ENCODE assay signal across 19 cellular contexts in the genomic region with DNA sequence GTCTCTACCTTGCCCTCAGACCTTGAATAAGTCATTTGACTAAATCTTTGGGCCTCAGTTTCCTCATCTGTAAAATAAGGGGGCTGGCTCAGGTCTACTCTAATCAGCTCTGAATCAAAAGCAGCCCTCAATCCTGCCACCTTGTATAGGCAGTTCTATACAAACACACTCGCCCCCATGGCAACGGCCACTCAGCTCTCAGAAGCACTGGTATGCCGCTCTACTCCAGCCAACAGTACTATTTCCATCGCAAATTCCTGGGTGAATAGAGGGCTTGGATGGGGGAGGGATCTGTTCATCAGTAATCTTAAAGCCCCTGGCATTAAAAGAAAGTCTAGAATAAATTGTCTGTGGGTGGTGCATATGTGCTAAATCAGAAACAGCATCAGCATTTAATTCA. TPM values are rescaled to one million over a fixed set of nuclear protein-coding genes. Genes with fewer than 3 reads are reported as not detected.
DNase-seq lines count a peak whose midpoint lies in the region; ATAC-seq and TF ChIP-seq lines count a peak whose summit lies in the region.
"Had no signal": no experiment of that assay in that cellular context is flagged by ENCODE, and none has a peak within 500 bp of the region (broad histone marks: within the 10 kb centered on the region; RNA-seq: fewer than 3 reads in every experiment).

No MANE protein-coding gene starts in this region.

- dilution Hi-C loops in IMR-90 (cut with HindIII; ENCODE audit: low sequenced_read_pairs, unreplicated experiment) = no loop called here

- in situ Hi-C loops in IMR-90 (cut with MboI; ENCODE audit: low sequenced_read_pairs) (no loop called here), brain microvascular endothelial cell (cut with HindIII; ENCODE audit: low pct_ligation_motif_present, low sequenced_read_pairs) (no loop called here)

- H3K27ac ChIP-seq in IMR-90 (ENCODE audit: insufficient read depth, low read length) (no peak overlapping the region), brain microvascular endothelial cell (no peak overlapping the region)
- H3K27ac ChIP-seq: ovary, WERI-Rb-1 had no signal

- H2BK5ac ChIP-seq in IMR-90 (ENCODE audit: low read depth, low read length, poor library complexity, severe bottlenecking) = no peak overlapping the region

- WGBS in IMR-90 (ENCODE audit: extremely low coverage in 2 of 2, insufficient read length in 1 of 2), 2 experiments = no CpG with 5 or more reads among the region's 4 CpGs

- no peaks in the 10 kb centered on the region for H3K9me1 ChIP-seq in IMR-90 (ENCODE audit: insufficient read depth, low read length)

- H3K36me3 ChIP-seq in IMR-90 (ENCODE audit: control insufficient read depth, insufficient read depth, low read length) (no peaks in the 10 kb centered on the region), brain microvascular endothelial cell (replicated peaks) (no peaks in the 10 kb centered on the region)
- H3K36me3 ChIP-seq: ovary, WERI-Rb-1 had no signal

- H3K79me1 ChIP-seq in IMR-90 (ENCODE audit: low read depth in 1 of 2, low read length in 2 of 2) = no peaks in the 10 kb centered on the region

- H4K91ac ChIP-seq in IMR-90 (ENCODE audit: insufficient read depth, low read depth, low read length) = no peak overlapping the region

- CTCF ChIA-PET in IMR-90 (lab: Yijun Ruan, JAX) = interaction anchor here (1.0 to 2.1 kb wide), 13 partner anchors 8 to 223 kb away, joined by 3 to 13 read pairs (median 5); no protein-coding TSS in a partner anchor

- H2BK15ac ChIP-seq in IMR-90 (ENCODE audit: low read depth, low read length) = no peak overlapping the region

- H3K56ac ChIP-seq in IMR-90 (ENCODE audit: extremely low read depth, insufficient read depth, low read length) = no peak overlapping the region

- no peak overlapping the region for H3K18ac ChIP-seq in IMR-90 (ENCODE audit: low read depth, low read length)

- no peak for TF ChIP-seq POLR2A in IMR-90 (IDR thresholded peaks at IDR 0.05; ENCODE audit: low read depth, low read length)

- no peak overlapping the region for H2AK9ac ChIP-seq in IMR-90 (replicated peaks; ENCODE audit: low read depth, low read length, poor library complexity)

- no peak overlapping the region for H2BK20ac ChIP-seq in IMR-90 (ENCODE audit: low read depth, low read length)

- POLR2A ChIA-PET in IMR-90 (lab: Charles Lee; ENCODE audit: unreplicated experiment) = no interaction called here

- H4K20me1 ChIP-seq in IMR-90 (ENCODE audit: insufficient read depth, low read length) = no peaks in the 10 kb centered on the region

- ATAC-seq in IMR-90 (ENCODE audit: low read depth) = peak; percentile 30; the same call in 1 of the 2 replicates
- ATAC-seq in activated CD4-positive, CD25-positive, alpha-beta regulatory T cell treated with anti-CD3 and anti-CD28 coated beads, Interleukin-2, amount 50 U/mL, for 24 hours = no peak
- no peak for ATAC-seq in HG03432 (IDR thresholded peaks at IDR 0.05; ENCODE audit: unreplicated experiment)

- H3K9ac ChIP-seq in IMR-90 (ENCODE audit: low read depth, low read length) = no peak overlapping the region

- no TSS peak for BruUV-seq in IMR-90 (replicated peaks; lab: Mats Ljungman, UMichigan)

- no peak overlapping the region for H3K23ac ChIP-seq in IMR-90 (ENCODE audit: low read depth, low read length)

- TF ChIP-seq RAD21 in IMR-90 (IDR thresholded peaks at IDR 0.05; ENCODE audit: low read length) = no peak

- no peaks in the 10 kb centered on the region for H3K27me3 ChIP-seq in IMR-90 (ENCODE audit: control insufficient read depth, insufficient read depth, low read length)
- no peaks in the 10 kb centered on the region for H3K27me3 ChIP-seq in brain microvascular endothelial cell (replicated peaks)
- H3K27me3 ChIP-seq: ovary had no signal

- H3K14ac ChIP-seq in IMR-90 (replicated peaks; ENCODE audit: low read depth, low read length) = no peak overlapping the region

- peak; percentile 40 for DNase-seq in IMR-90
- DNase-seq in brain microvascular endothelial cell = peak; percentile 66
- DNase-seq in iPS-NIHi11 (ENCODE audit: low spot score) = peak; percentile 24
- DNase-seq in posterior vena cava (ENCODE audit: low spot score) = peak; percentile 34
- DNase-seq in SIG-M5 (lab: John Stamatoyannopoulos, UW) = no peak
- DNase-seq: activated CD8-positive, alpha-beta memory T cell treated with anti-CD3 and anti-CD28 coated beads for 24 hours; activated naive CD8-positive, alpha-beta T cell treated with anti-CD3 and anti-CD28 coated beads, Interleukin-2, amount 10 ng/mL, durations not matched to agents 7 days and 5 days; effector memory CD4-positive, alpha-beta T cell; GF-D8; head of caudate nucleus; kidney glomerular epithelial cell; NCI-H1048; ovary; T-helper 1 cell; WERI-Rb-1 had no signal

- H3K4me1 ChIP-seq in IMR-90 (ENCODE audit: control insufficient read depth, insufficient read depth, low read length) = no peaks in the 10 kb centered on the region

- H3K9me3 ChIP-seq in IMR-90 (ENCODE audit: control insufficient read depth, insufficient read depth, low read length) = no peaks in the 10 kb centered on the region
- H3K9me3 ChIP-seq: ovary had no signal

- H4K8ac ChIP-seq in IMR-90 (ENCODE audit: low read depth in 2 of 2, low read length in 2 of 2) = no peak overlapping the region

- H4K5ac ChIP-seq in IMR-90 (ENCODE audit: low read depth, low read length) = no peak overlapping the region

- no peak overlapping the region for H3K4me2 ChIP-seq in IMR-90 (ENCODE audit: low read depth, low read length)
- H3K4me2 ChIP-seq: smooth muscle cell had no signal

- H2BK120ac ChIP-seq in IMR-90 (ENCODE audit: low read depth, low read length) = no peak overlapping the region

- intact Hi-C loops in IMR-90 (cut with micrococcal nuclease) = loop anchor here (1.0 to 5.0 kb wide), 2 partner anchors 199 to 222 kb away; a partner anchor contains a TSS
- intact Hi-C loops in posterior vena cava (cut with DNase I) = loop anchor here (5.0 kb wide), 1 partner anchor 168 kb away; no protein-coding TSS in a partner anchor

- no peak overlapping the region for H2AFZ ChIP-seq in IMR-90 (replicated peaks; ENCODE audit: low read length, poor library complexity)

- TF ChIP-seq CTCF in IMR-90 (conservative IDR thresholded peaks at IDR 0.05; ENCODE audit: low read depth, low read length) (no peak), brain microvascular endothelial cell (IDR thresholded peaks at IDR 0.05; ENCODE audit: low read depth, low read length, missing control alignments) (no peak)

- H3K4ac ChIP-seq in IMR-90 (ENCODE audit: low read depth, low read length) = no peak overlapping the region

- H2AK5ac ChIP-seq in IMR-90 (ENCODE audit: low read depth, low read length) = no peak overlapping the region

- no peak overlapping the region for H3K4me3 ChIP-seq in IMR-90 (ENCODE audit: insufficient read depth, low read depth, low read length)
- no peak overlapping the region for H3K4me3 ChIP-seq in brain microvascular endothelial cell (ENCODE audit: low read depth, low read length)
- H3K4me3 ChIP-seq: K562, ovary, smooth muscle cell had no signal

TF ChIP-seq in IMR-90, 13 proteins besides CTCF, POLR2A, EP300 and RAD21:
- TF ChIP-seq MAZ (IDR thresholded peaks at IDR 0.05; ENCODE audit: borderline replicate concordance, low read depth, low read length) (no peak), MXI1 (IDR thresholded peaks at IDR 0.05; ENCODE audit: borderline replicate concordance, low read depth, low read length) (no peak), SMC3 (IDR thresholded peaks at IDR 0.05; ENCODE audit: low read depth, low read length) (no peak), FOS (IDR thresholded peaks at IDR 0.05; ENCODE audit: low read depth, low read length) (no peak), CHD1 (IDR thresholded peaks at IDR 0.05; ENCODE audit: low read depth, low read length) (no peak), MAFK (IDR thresholded peaks at IDR 0.05; ENCODE audit: low read depth, low read length) (no peak), NFE2L2 (IDR thresholded peaks at IDR 0.05; ENCODE audit: low read depth, low read length) (no peak), RCOR1 (IDR thresholded peaks at IDR 0.05; ENCODE audit: insufficient replicate concordance, low read length) (no peak), BHLHE40 (IDR thresholded peaks at IDR 0.05; ENCODE audit: low read depth, low read length) (no peak), RFX5 (IDR thresholded peaks at IDR 0.05; ENCODE audit: low read depth, low read length) (no peak), CEBPB (IDR thresholded peaks at IDR 0.05; ENCODE audit: low read depth, low read length) (no peak)
- TF ChIP-seq, protein P1, sequence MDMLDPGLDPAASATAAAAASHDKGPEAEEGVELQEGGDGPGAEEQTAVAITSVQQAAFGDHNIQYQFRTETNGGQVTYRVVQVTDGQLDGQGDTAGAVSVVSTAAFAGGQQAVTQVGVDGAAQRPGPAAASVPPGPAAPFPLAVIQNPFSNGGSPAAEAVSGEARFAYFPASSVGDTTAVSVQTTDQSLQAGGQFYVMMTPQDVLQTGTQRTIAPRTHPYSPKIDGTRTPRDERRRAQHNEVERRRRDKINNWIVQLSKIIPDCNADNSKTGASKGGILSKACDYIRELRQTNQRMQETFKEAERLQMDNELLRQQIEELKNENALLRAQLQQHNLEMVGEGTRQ (IDR thresholded peaks at IDR 0.05; ENCODE audit: low read depth, low read length) = no peak
- TF ChIP-seq, protein P2, sequence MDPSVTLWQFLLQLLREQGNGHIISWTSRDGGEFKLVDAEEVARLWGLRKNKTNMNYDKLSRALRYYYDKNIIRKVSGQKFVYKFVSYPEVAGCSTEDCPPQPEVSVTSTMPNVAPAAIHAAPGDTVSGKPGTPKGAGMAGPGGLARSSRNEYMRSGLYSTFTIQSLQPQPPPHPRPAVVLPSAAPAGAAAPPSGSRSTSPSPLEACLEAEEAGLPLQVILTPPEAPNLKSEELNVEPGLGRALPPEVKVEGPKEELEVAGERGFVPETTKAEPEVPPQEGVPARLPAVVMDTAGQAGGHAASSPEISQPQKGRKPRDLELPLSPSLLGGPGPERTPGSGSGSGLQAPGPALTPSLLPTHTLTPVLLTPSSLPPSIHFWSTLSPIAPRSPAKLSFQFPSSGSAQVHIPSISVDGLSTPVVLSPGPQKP (IDR thresholded peaks at IDR 0.05; ENCODE audit: borderline replicate concordance, low read depth, low read length) = no peak

RNA-seq across cellular contexts. Expression of a gene that starts 21.2 kb away (rescaled TPM):
- total RNA-seq in IMR-90 (2012; rRNA removed) = 69.7 and 91.8 TPM in 2 replicates
- polyA plus RNA-seq in IMR-90 (2012; rRNA removed) = 8.1 and 9.8 TPM in 2 replicates
- 1.4 and 2.0 TPM in 2 replicates for polyA plus RNA-seq in IMR-90 (2012; cell fraction: cytosol; rRNA removed)
- 2.2 and 16.0 TPM in 2 replicates for polyA plus RNA-seq in IMR-90 (2012; cell fraction: nucleus; rRNA removed; ENCODE audit: low replicate concordance)
- total RNA-seq in posterior vena cava = 10 to 100 TPM; 70.8 to 78.1 TPM
